35 cellular contexts compared by ENCODE assay signal in genomic region chr1:228320394-228320793, GRCh38.
"Had no signal": no experiment of that assay in that cellular context is flagged by ENCODE, and none has a peak within 500 bp of the region (broad histone marks: within the 10 kb centered on the region; RNA-seq: fewer than 3 reads in every experiment).

No MANE protein-coding gene starts in this region.

- H3K27me3 ChIP-seq: adrenal gland, body of pancreas, brain microvascular endothelial cell, breast epithelium had no signal

- H3K27ac ChIP-seq: adrenal gland, body of pancreas, brain microvascular endothelial cell, breast epithelium, VCaP had no signal

- H3K4me1 ChIP-seq: adrenal gland, breast epithelium had no signal

- H3K4me1 Mint-ChIP-seq: activated B cell treated with CpG ODN at 0.5 μM for 24 hours; activated CD4-positive, alpha-beta T cell treated with anti-CD3 and anti-CD28 coated beads, Interleukin-2, amount 10 ng/mL, durations not matched to agents 24 days and 14 days; activated naive CD8-positive, alpha-beta T cell treated with anti-CD3 and anti-CD28 coated beads for 36 hours; activated T-helper 17 cell treated with anti-CD3 and anti-CD28 coated beads, Interleukin-2, amount 50 U/mL, for 72 hours had no signal

- H3K4me3 Mint-ChIP-seq: activated B cell treated with CpG ODN at 0.5 μM for 24 hours; activated CD4-positive, alpha-beta memory T cell treated with anti-CD3 and anti-CD28 coated beads for 36 hours; activated CD4-positive, alpha-beta T cell treated with anti-CD3 and anti-CD28 coated beads, Interleukin-2, amount 10 ng/mL, durations not matched to agents 24 days and 14 days; activated CD8-positive, alpha-beta T cell treated with anti-CD3 and anti-CD28 coated beads for 36 hours; activated naive CD4-positive, alpha-beta T cell treated with anti-CD3 and anti-CD28 coated beads for 36 hours; activated naive CD8-positive, alpha-beta T cell treated with anti-CD3 and anti-CD28 coated beads for 36 hours; activated T-cell treated with anti-CD3 and anti-CD28 coated beads, Interleukin-2, amount 50 U/mL, for 4 hours; activated T-cell treated with anti-CD3 and anti-CD28 coated beads, Interleukin-2, amount 50 U/mL, for 72 hours; activated T-helper 1 cell treated with anti-CD3 and anti-CD28 coated beads, Interleukin-12 subunit alpha, Interleukin-12 subunit beta, Interleukin-2, Interleukin-4 antibody, amounts not matched to agents 30 ng/mL and 10 ng/mL and 1 ng/mL, durations not matched to agents 14 hours and 24 hours and 36 hours; activated T-helper 17 cell treated with anti-CD3 and anti-CD28 coated beads, Interleukin-2, amount 50 U/mL, for 72 hours; T-helper 2 cell treated with Interferon-gamma antibody and Interleukin-4, amounts not matched to agents 5 μg/mL and 100 μg/mL, for 36 hours had no signal

- H3K9me3 Mint-ChIP-seq: activated CD4-positive, alpha-beta T cell treated with anti-CD3 and anti-CD28 coated beads, Interleukin-2, amount 10 ng/mL, durations not matched to agents 24 days and 14 days; activated naive CD4-positive, alpha-beta T cell treated with anti-CD3 and anti-CD28 coated beads for 36 hours; activated naive CD4-positive, alpha-beta T cell treated with anti-CD3 and anti-CD28 coated beads, Interleukin-2, amount 50 U/mL, for 72 hours; activated naive CD8-positive, alpha-beta T cell treated with anti-CD3 and anti-CD28 coated beads for 36 hours; activated T-cell treated with anti-CD3 and anti-CD28 coated beads, Interleukin-2, amount 50 U/mL, for 4 hours; activated T-helper 17 cell treated with anti-CD3 and anti-CD28 coated beads, Interleukin-2, amount 50 U/mL, for 72 hours had no signal

- H3K4me3 ChIP-seq: adrenal gland, body of pancreas, breast epithelium had no signal

- H3K36me3 ChIP-seq: adrenal gland, brain microvascular endothelial cell had no signal

- H3K27me3 Mint-ChIP-seq: activated B cell treated with CpG ODN at 0.5 μM for 24 hours; activated CD4-positive, alpha-beta memory T cell treated with anti-CD3 and anti-CD28 coated beads for 36 hours; activated CD4-positive, alpha-beta T cell treated with anti-CD3 and anti-CD28 coated beads, Interleukin-2, amount 10 ng/mL, durations not matched to agents 24 days and 14 days; activated CD8-positive, alpha-beta T cell treated with anti-CD3 and anti-CD28 coated beads for 36 hours; activated naive CD8-positive, alpha-beta T cell treated with anti-CD3 and anti-CD28 coated beads for 36 hours; activated T-helper 17 cell treated with anti-CD3 and anti-CD28 coated beads, Interleukin-2, amount 50 U/mL, for 72 hours had no signal

- DNase-seq: activated B cell treated with CpG ODN at 0.5 μM for 24 hours; activated CD4-positive, alpha-beta memory T cell treated with anti-CD3 and anti-CD28 coated beads for 36 hours; activated CD4-positive, alpha-beta T cell treated with anti-CD3 and anti-CD28 coated beads for 4 hours; activated CD4-positive, alpha-beta T cell treated with anti-CD3 and anti-CD28 coated beads, Interleukin-2, amount 10 ng/mL, durations not matched to agents 24 days and 14 days; activated CD4-positive, alpha-beta T cell treated with anti-CD3 and anti-CD28 coated beads, Interleukin-2, amount 50 U/mL, for 1 hour; activated CD4-positive, alpha-beta T cell treated with anti-CD3 and anti-CD28 coated beads, Interleukin-2, amount 50 U/mL, for 4 hours; activated CD4-positive, CD25-positive, alpha-beta regulatory T cell treated with anti-CD3 and anti-CD28 coated beads, Interleukin-2, amount 50 U/mL, for 72 hours; activated CD8-positive, alpha-beta memory T cell treated with anti-CD3 and anti-CD28 coated beads, Interleukin-2, amount 50 U/mL, for 4 hours; activated CD8-positive, alpha-beta T cell treated with anti-CD3 and anti-CD28 coated beads for 36 hours; activated effector memory CD4-positive, alpha-beta T cell treated with anti-CD3 and anti-CD28 coated beads, Interleukin-2, amount 50 U/mL, for 16 hours; activated gamma-delta T cell treated with Interleukin-2 at 50 U/mL for 16 hours; activated naive CD4-positive, alpha-beta T cell; activated naive CD4-positive, alpha-beta T cell treated with anti-CD3 and anti-CD28 coated beads for 36 hours; activated naive CD4-positive, alpha-beta T cell treated with anti-CD3 and anti-CD28 coated beads, Interleukin-2, amount 50 U/mL, for 16 hours; activated naive CD8-positive, alpha-beta T cell treated with anti-CD3 and anti-CD28 coated beads for 36 hours; activated T-cell treated with anti-CD3 and anti-CD28 coated beads for 4 hours; activated T-cell treated with anti-CD3 and anti-CD28 coated beads, Interleukin-2, amount 50 U/mL, for 1 hour; activated T-cell treated with anti-CD3 and anti-CD28 coated beads, Interleukin-2, amount 50 U/mL, for 4 hours; activated T-cell treated with anti-CD3 and anti-CD28 coated beads, Interleukin-2, amount 50 U/mL, for 72 hours; adrenal gland; amniotic stem cell; aorta; body of pancreas; brain microvascular endothelial cell; central memory CD4-positive, alpha-beta T cell; T-helper 9 cell had no signal

- H3K27ac Mint-ChIP-seq: activated B cell treated with CpG ODN at 0.5 μM for 24 hours; activated CD4-positive, alpha-beta memory T cell treated with anti-CD3 and anti-CD28 coated beads for 36 hours; activated CD4-positive, alpha-beta T cell treated with anti-CD3 and anti-CD28 coated beads, Interleukin-2, amount 10 ng/mL, durations not matched to agents 24 days and 14 days; activated CD8-positive, alpha-beta T cell treated with anti-CD3 and anti-CD28 coated beads for 36 hours; activated naive CD4-positive, alpha-beta T cell treated with anti-CD3 and anti-CD28 coated beads for 36 hours; activated naive CD4-positive, alpha-beta T cell treated with anti-CD3 and anti-CD28 coated beads, Interleukin-2, amount 50 U/mL, for 72 hours; activated naive CD8-positive, alpha-beta T cell treated with anti-CD3 and anti-CD28 coated beads for 36 hours; activated T-cell treated with anti-CD3 and anti-CD28 coated beads, Interleukin-2, amount 50 U/mL, for 72 hours; activated T-helper 1 cell treated with anti-CD3 and anti-CD28 coated beads, Interleukin-12 subunit alpha, Interleukin-12 subunit beta, Interleukin-2, Interleukin-4 antibody, amounts not matched to agents 30 ng/mL and 10 ng/mL and 1 ng/mL, durations not matched to agents 14 hours and 24 hours and 36 hours; activated T-helper 17 cell treated with anti-CD3 and anti-CD28 coated beads, Interleukin-2, amount 50 U/mL, for 72 hours; T-helper 2 cell treated with Interferon-gamma antibody and Interleukin-4, amounts not matched to agents 5 μg/mL and 100 μg/mL, for 36 hours had no signal

- H3K9me3 ChIP-seq: adrenal gland, body of pancreas had no signal

- ATAC-seq: activated CD8-positive, alpha-beta T cell treated with anti-CD3 and anti-CD28 coated beads for 36 hours; activated naive CD4-positive, alpha-beta T cell treated with anti-CD3 and anti-CD28 coated beads, Interleukin-2, amount 50 U/mL, for 72 hours; activated T-cell treated with anti-CD3 and anti-CD28 coated beads, Interleukin-2, amount 50 U/mL, for 4 hours; activated T-cell treated with anti-CD3 and anti-CD28 coated beads, Interleukin-2, amount 50 U/mL, for 72 hours; activated T-helper 17 cell treated with anti-CD3 and anti-CD28 coated beads, Interleukin-2, amount 50 U/mL, for 72 hours; body of pancreas had no signal

- FAIRE-seq: astrocyte, colon, TTC549 had no signal
